8 cellular contexts compared by ENCODE assay signal in the genomic region with DNA sequence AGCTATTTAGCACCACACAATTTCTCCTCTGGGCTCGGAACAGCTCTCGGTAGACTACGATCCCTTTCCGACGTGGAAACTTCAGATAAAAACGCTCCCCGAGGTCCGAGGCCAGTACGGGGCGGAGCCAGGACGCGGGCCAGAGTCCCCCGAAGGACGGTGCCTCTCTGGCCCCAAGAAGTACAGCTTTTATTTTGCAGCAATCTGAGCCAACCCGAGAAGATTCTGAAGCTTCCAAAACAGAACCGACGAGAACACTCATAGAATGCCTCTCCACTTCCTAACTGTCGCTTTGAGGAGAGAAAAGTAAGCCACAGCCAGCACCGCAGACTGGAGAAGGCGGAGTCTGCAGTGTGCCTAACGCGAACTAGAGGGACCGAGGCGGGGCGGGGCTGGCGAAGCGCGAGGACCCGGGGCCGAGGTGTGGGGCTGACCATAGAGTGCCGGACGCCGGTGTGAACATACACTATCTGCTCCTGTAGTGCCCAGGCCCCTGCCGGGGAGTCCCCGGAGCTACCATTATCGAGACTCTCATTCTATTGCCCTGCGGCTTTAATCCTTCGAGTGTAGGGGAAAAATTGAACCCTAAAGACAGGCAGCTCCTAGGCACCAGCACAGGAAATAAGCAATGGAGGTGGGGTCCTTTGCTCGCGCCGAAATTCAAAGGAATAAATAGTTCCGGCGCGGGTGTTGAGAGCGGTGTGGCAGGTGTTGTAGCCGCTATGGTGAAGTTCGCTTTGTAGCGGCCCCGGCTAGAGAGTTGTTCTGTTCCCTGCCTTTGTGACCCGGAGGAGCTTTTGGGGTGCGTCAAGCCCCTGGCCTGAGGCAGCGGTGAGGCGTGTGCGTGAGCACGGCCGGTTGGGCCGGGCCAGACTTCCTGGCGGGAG. TPM values are rescaled to one million over a fixed set of nuclear protein-coding genes. Genes with fewer than 3 reads are reported as not detected.
DNase-seq lines count a peak whose midpoint lies in the region; ATAC-seq, FAIRE-seq and TF ChIP-seq lines count a peak whose summit lies in the region.

A gene (plus strand): TSS at position 663 of the 887 bp plus-strand sequence. CDS start 1,076 bp downstream, outside the sequence.

- WGBS in smooth muscle cell (ENCODE audit: low lambda C conversion rate) = under 1% methylated on average over 56 of the region's 58 CpGs

- peak within 1 kb of the TSS; percentile 94 for H2AFZ ChIP-seq in smooth muscle cell (ENCODE audit: low read depth)

- H3K36me3 ChIP-seq in bronchial epithelial cell (ENCODE audit: control insufficient read depth, insufficient read depth, low read length) = no peaks in the 10 kb centered on the region
- H3K36me3 ChIP-seq in smooth muscle cell (ENCODE audit: low read depth) = no peaks in the 10 kb centered on the region

- ATAC-seq in GM18873 (IDR thresholded peaks at IDR 0.05; ENCODE audit: low FRiP score, unreplicated experiment) (peak; percentile 90), HG03139 (IDR thresholded peaks at IDR 0.05; ENCODE audit: unreplicated experiment) (peak; percentile 86)

- no peaks in the 10 kb centered on the region for H3K9me3 ChIP-seq in smooth muscle cell (replicated peaks; ENCODE audit: low read depth)

- H3K27me3 ChIP-seq in bronchial epithelial cell (ENCODE audit: control insufficient read depth, insufficient read depth, low read length) (no peaks in the 10 kb centered on the region), smooth muscle cell (ENCODE audit: low read depth) (no peaks in the 10 kb centered on the region)

- FAIRE-seq in bronchial epithelial cell (lab: Jason Lieb, UNC) = no peak

- peak within 1 kb of the TSS; percentile 93 for H3K9ac ChIP-seq in smooth muscle cell (ENCODE audit: low read depth)

- no peaks in the 10 kb centered on the region for H4K20me1 ChIP-seq in smooth muscle cell (ENCODE audit: low read depth)

- DNase-seq in ACHN (peak; percentile 88), NCI-H2227 (lab: John Stamatoyannopoulos, UW; ENCODE audit: unreplicated experiment) (peak; percentile 90), bronchial epithelial cell (ENCODE audit: low read depth) (peak; percentile 79), iPS-NIHi7 (ENCODE audit: extremely low spot score) (peak; percentile 91), smooth muscle cell (lab: John Stamatoyannopoulos, UW; ENCODE audit: unreplicated experiment) (peak; percentile 68)

- no peaks in the 10 kb centered on the region for H3F3A ChIP-seq in smooth muscle cell (ENCODE audit: low read depth)

- peaks cover 23% of the 10 kb centered on the region for H3K79me2 ChIP-seq in smooth muscle cell (ENCODE audit: low read depth)

- TF ChIP-seq CTCF in WI38 (IDR thresholded peaks at IDR 0.05; ENCODE audit: low read depth, low read length) (no peak), bronchial epithelial cell (IDR thresholded peaks at IDR 0.05; ENCODE audit: insufficient read depth, low read length, severe bottlenecking) (no peak), smooth muscle cell (IDR thresholded peaks at IDR 0.05; ENCODE audit: borderline replicate concordance, insufficient read depth, poor library complexity, severe bottlenecking) (no peak)

- peaks cover 15% of the 10 kb centered on the region for H3K4me1 ChIP-seq in smooth muscle cell (ENCODE audit: low read depth)

- peak within 1 kb of the TSS; percentile 91 for H3K27ac ChIP-seq in smooth muscle cell (ENCODE audit: low read depth)

- H3K4me3 ChIP-seq in WI38 (ENCODE audit: low read depth, low read length) (peak within 1 kb of the TSS; percentile 82), bronchial epithelial cell (ENCODE audit: low read depth, low read length) (peak within 1 kb of the TSS; percentile 71), smooth muscle cell (peak within 1 kb of the TSS; percentile 93)

- H3K4me2 ChIP-seq in smooth muscle cell = peak within 1 kb of the TSS; percentile 85

- in situ Hi-C loops in ACHN (cut with HindIII; ENCODE audit: low pct_ligation_motif_present, low pct_unique_long_range_greater_than_20kb, low sequenced_read_pairs) = no loop called here

RNA-seq across cellular contexts. Expression of the gene that starts here (rescaled TPM):
- total RNA-seq in bronchial epithelial cell (3.6 and 3.7 TPM in 2 replicates), smooth muscle cell (13.9 and 17.2 TPM in 2 replicates)
- 17.6 and 18.7 TPM in 2 replicates for polyA plus RNA-seq in smooth muscle cell

Comparison
In these comparisons a context has a peak if more than half of its experiments do, and no peak if none do; other contexts are left out.
1. Peak in every context shown above with its lines: DNase-seq, ATAC-seq, H3K4me3 ChIP-seq and H3K27ac ChIP-seq.